ENCODE assay signal across 1 cellular context in genomic region chr9:25678147-25678666, GRCh38.
TF ChIP-seq lines count a peak whose summit lies in the region.

Gene TUSC1, minus strand, starts transcription at chr9:25678444. Its CDS starts 132 bp downstream, at chr9:25678312.

TF ChIP-seq in H1, 55 proteins besides CTCF, POLR2A, EP300 and RAD21 (continued from another document):
- TF ChIP-seq TEAD4 (IDR thresholded peaks at IDR 0.05; ENCODE audit: low read depth, low read length) (0 out of 2 replicates have a peak, but pooled peaks have one; percentile 1), CTBP2 (IDR thresholded peaks at IDR 0.05; ENCODE audit: borderline replicate concordance, insufficient read depth, insufficient read length, low read length) (no peak), NRF1 (IDR thresholded peaks at IDR 0.05; ENCODE audit: low read depth, low read length) (peak; percentile 44; the same call in 1 of the 2 replicates), E2F6 (IDR thresholded peaks at IDR 0.05) (peak; percentile 95), HDAC2 (IDR thresholded peaks at IDR 0.05; ENCODE audit: borderline replicate concordance in 1 of 2, low read depth in 2 of 2, low read length in 2 of 2) (0 out of 4 replicates have a peak, but pooled peaks of 1 of the 2 experiments have one; percentile 55), JUND (IDR thresholded peaks at IDR 0.05; ENCODE audit: low read length) (no peak), EGR1 (IDR thresholded peaks at IDR 0.05; ENCODE audit: borderline replicate concordance, low read depth, low read length) (no peak), ZNF274 (IDR thresholded peaks at IDR 0.05; ENCODE audit: borderline replicate concordance, extremely low read depth, low read length) (no peak), RFX5 (IDR thresholded peaks at IDR 0.05; ENCODE audit: borderline replicate concordance, low read depth, low read length) (no peak), CHD7 (IDR thresholded peaks at IDR 0.05; ENCODE audit: insufficient replicate concordance, low read length) (no peak)
